31 cellular contexts compared by ENCODE assay signal in the genomic region with DNA sequence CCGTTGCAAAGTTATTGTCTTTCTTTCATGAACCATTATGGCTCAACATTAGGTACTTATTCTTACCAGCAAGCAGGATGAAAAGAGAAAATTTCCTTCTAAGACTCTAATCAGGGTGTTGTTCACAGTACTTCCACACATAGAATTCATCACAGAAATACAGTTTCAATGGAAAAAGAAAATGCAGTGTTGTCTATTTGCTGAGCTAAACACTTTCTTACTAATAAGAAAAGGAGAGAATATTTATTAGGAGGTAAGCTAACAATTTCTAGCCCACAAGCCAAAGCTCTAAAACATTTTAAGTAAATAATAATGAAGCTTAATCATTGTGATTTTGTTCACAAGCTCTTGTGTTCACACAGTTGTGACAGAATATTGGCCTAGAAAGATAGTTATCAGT.
"Had no signal": no experiment of that assay in that cellular context is flagged by ENCODE, and none has a peak within 500 bp of the region (broad histone marks: within the 10 kb centered on the region; RNA-seq: fewer than 3 reads in every experiment).

No MANE protein-coding gene starts in this region.

- H3K27ac ChIP-seq: adrenal gland, body of pancreas, brain microvascular endothelial cell, breast epithelium, VCaP had no signal

- ATAC-seq: activated CD8-positive, alpha-beta T cell treated with anti-CD3 and anti-CD28 coated beads for 36 hours; activated naive CD4-positive, alpha-beta T cell treated with anti-CD3 and anti-CD28 coated beads, Interleukin-2, amount 50 U/mL, for 72 hours; activated T-cell treated with anti-CD3 and anti-CD28 coated beads, Interleukin-2, amount 50 U/mL, for 4 hours; activated T-cell treated with anti-CD3 and anti-CD28 coated beads, Interleukin-2, amount 50 U/mL, for 72 hours; activated T-helper 17 cell treated with anti-CD3 and anti-CD28 coated beads, Interleukin-2, amount 50 U/mL, for 72 hours; body of pancreas had no signal

- H3K9me3 ChIP-seq: adrenal gland, body of pancreas, breast epithelium had no signal

- H3K36me3 ChIP-seq: adrenal gland, brain microvascular endothelial cell, breast epithelium had no signal

- DNase-seq: activated B cell treated with CpG ODN at 0.5 μM for 24 hours; activated CD4-positive, alpha-beta memory T cell treated with anti-CD3 and anti-CD28 coated beads for 36 hours; activated CD4-positive, alpha-beta T cell treated with anti-CD3 and anti-CD28 coated beads for 4 hours; activated CD4-positive, alpha-beta T cell treated with anti-CD3 and anti-CD28 coated beads, Interleukin-2, amount 10 ng/mL, durations not matched to agents 24 days and 14 days; activated CD4-positive, alpha-beta T cell treated with anti-CD3 and anti-CD28 coated beads, Interleukin-2, amount 50 U/mL, for 1 hour; activated CD4-positive, alpha-beta T cell treated with anti-CD3 and anti-CD28 coated beads, Interleukin-2, amount 50 U/mL, for 4 hours; activated CD4-positive, CD25-positive, alpha-beta regulatory T cell treated with anti-CD3 and anti-CD28 coated beads, Interleukin-2, amount 50 U/mL, for 72 hours; activated CD8-positive, alpha-beta memory T cell treated with anti-CD3 and anti-CD28 coated beads, Interleukin-2, amount 50 U/mL, for 4 hours; activated CD8-positive, alpha-beta T cell treated with anti-CD3 and anti-CD28 coated beads for 36 hours; activated effector memory CD4-positive, alpha-beta T cell treated with anti-CD3 and anti-CD28 coated beads, Interleukin-2, amount 50 U/mL, for 16 hours; activated gamma-delta T cell treated with Interleukin-2 at 50 U/mL for 16 hours; activated naive CD4-positive, alpha-beta T cell; activated naive CD4-positive, alpha-beta T cell treated with anti-CD3 and anti-CD28 coated beads for 36 hours; activated naive CD4-positive, alpha-beta T cell treated with anti-CD3 and anti-CD28 coated beads, Interleukin-2, amount 50 U/mL, for 16 hours; activated naive CD8-positive, alpha-beta T cell treated with anti-CD3 and anti-CD28 coated beads for 36 hours; activated T-cell treated with anti-CD3 and anti-CD28 coated beads for 4 hours; activated T-cell treated with anti-CD3 and anti-CD28 coated beads, Interleukin-2, amount 50 U/mL, for 1 hour; activated T-cell treated with anti-CD3 and anti-CD28 coated beads, Interleukin-2, amount 50 U/mL, for 4 hours; activated T-cell treated with anti-CD3 and anti-CD28 coated beads, Interleukin-2, amount 50 U/mL, for 72 hours; adrenal gland; amniotic stem cell; aorta; body of pancreas; brain microvascular endothelial cell; central memory CD4-positive, alpha-beta T cell; T-helper 2 cell; T-helper 9 cell had no signal

- H3K4me1 ChIP-seq: adrenal gland, body of pancreas, breast epithelium had no signal

- H3K4me3 ChIP-seq: adrenal gland, body of pancreas, breast epithelium had no signal

- H3K27me3 ChIP-seq: adrenal gland, body of pancreas, brain microvascular endothelial cell, breast epithelium had no signal
